In the genomic region with DNA sequence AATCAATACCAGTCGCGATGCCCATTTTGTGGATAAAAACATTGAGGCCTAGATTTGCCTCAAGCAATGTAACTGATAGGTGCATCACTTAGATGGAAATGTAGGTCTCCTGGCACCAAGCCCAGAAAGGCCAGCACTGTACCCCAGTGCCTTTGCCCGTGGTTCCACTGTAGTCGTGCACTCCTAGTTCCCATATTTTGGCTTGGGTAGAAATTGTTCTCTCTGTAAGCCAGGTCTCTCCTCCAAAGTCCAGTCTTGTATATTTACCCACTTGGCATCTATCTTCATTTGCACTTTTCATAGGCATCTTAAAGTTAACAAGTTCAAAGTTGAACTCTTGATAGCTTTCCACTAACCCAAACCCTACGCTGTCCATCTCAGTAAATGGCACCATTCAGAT, we compare ENCODE assay signal across 34 cellular contexts.
"Had no signal": no experiment of that assay in that cellular context is flagged by ENCODE, and none has a peak within 500 bp of the region (broad histone marks: within the 10 kb centered on the region; RNA-seq: fewer than 3 reads in every experiment).

No MANE protein-coding gene starts in this region.

- H3K4me3 Mint-ChIP-seq: activated CD4-positive, alpha-beta memory T cell treated with anti-CD3 and anti-CD28 coated beads for 36 hours; activated CD4-positive, alpha-beta T cell treated with anti-CD3 and anti-CD28 coated beads for 36 hours; activated CD4-positive, alpha-beta T cell treated with anti-CD3 and anti-CD28 coated beads, Interleukin-2, amount 10 ng/mL, durations not matched to agents 24 days and 14 days; activated CD8-positive, alpha-beta memory T cell treated with anti-CD3 and anti-CD28 coated beads, Interleukin-2, amount 10 ng/mL, durations not matched to agents 7 days and 5 days; activated CD8-positive, alpha-beta T cell treated with anti-CD3 and anti-CD28 coated beads, Interleukin-2, amount 10 ng/mL, durations not matched to agents 7 days and 5 days; activated naive CD8-positive, alpha-beta T cell; activated T-helper 1 cell treated with anti-CD3 and anti-CD28 coated beads, Interleukin-12 subunit alpha, Interleukin-12 subunit beta, Interleukin-2, Interleukin-4 antibody, amounts not matched to agents 30 ng/mL and 10 ng/mL and 1 ng/mL, durations not matched to agents 14 hours and 24 hours and 36 hours had no signal

- H3K9me3 ChIP-seq: colonic mucosa, esophagus squamous epithelium, gastroesophageal sphincter, heart right ventricle had no signal

- H3K4me1 Mint-ChIP-seq: activated CD4-positive, alpha-beta T cell treated with anti-CD3 and anti-CD28 coated beads for 36 hours; activated CD4-positive, alpha-beta T cell treated with anti-CD3 and anti-CD28 coated beads, Interleukin-2, amount 10 ng/mL, durations not matched to agents 24 days and 14 days; activated CD8-positive, alpha-beta memory T cell treated with anti-CD3 and anti-CD28 coated beads, Interleukin-2, amount 10 ng/mL, durations not matched to agents 7 days and 5 days had no signal

- H3K27me3 ChIP-seq: brain microvascular endothelial cell, colonic mucosa, esophagus squamous epithelium, gastroesophageal sphincter, heart right ventricle had no signal

- FAIRE-seq: astrocyte, bronchial epithelial cell, endometrium, endothelial cell of umbilical vein had no signal

- DNase-seq: activated CD4-positive, alpha-beta memory T cell treated with anti-CD3 and anti-CD28 coated beads for 36 hours; activated CD4-positive, alpha-beta T cell treated with anti-CD3 and anti-CD28 coated beads for 36 hours; activated CD4-positive, alpha-beta T cell treated with anti-CD3 and anti-CD28 coated beads, Interleukin-2, amount 10 ng/mL, durations not matched to agents 24 days and 14 days; activated CD4-positive, CD25-positive, alpha-beta regulatory T cell; activated CD4-positive, CD25-positive, alpha-beta regulatory T cell treated with anti-CD3 and anti-CD28 coated beads, Interleukin-2, amount 50 U/mL, for 72 hours; activated CD8-positive, alpha-beta memory T cell treated with anti-CD3 and anti-CD28 coated beads, Interleukin-2, amount 10 ng/mL, durations not matched to agents 7 days and 5 days; activated CD8-positive, alpha-beta memory T cell treated with anti-CD3 and anti-CD28 coated beads, Interleukin-2, amount 50 U/mL, for 4 hours; activated CD8-positive, alpha-beta T cell treated with anti-CD3 and anti-CD28 coated beads, Interleukin-2, amount 10 ng/mL, durations not matched to agents 7 days and 5 days; activated gamma-delta T cell treated with Interleukin-2 at 50 U/mL for 16 hours; activated naive CD4-positive, alpha-beta T cell treated with anti-CD3 and anti-CD28 coated beads, Interleukin-2, amount 50 U/mL, for 16 hours; activated naive CD4-positive, alpha-beta T cell treated with Interleukin-2 at 50 U/mL for 16 hours; activated T-cell treated with anti-CD3 and anti-CD28 coated beads, Interleukin-2, amount 50 U/mL, for 1 hour; activated T-cell treated with anti-CD3 and anti-CD28 coated beads, Interleukin-2, amount 50 U/mL, for 48 hours; amniotic stem cell; anterior cingulate cortex; brain microvascular endothelial cell; central memory CD4-positive, alpha-beta T cell; cerebellar nuclear complex; colonic mucosa; effector CD8-positive, alpha-beta T cell; esophagus squamous epithelium; foreskin melanocyte; heart right ventricle; T-helper 1 cell; T-helper 2 cell had no signal

- H3K36me3 ChIP-seq: brain microvascular endothelial cell, colonic mucosa, esophagus squamous epithelium, gastroesophageal sphincter, heart right ventricle had no signal

- H3K4me1 ChIP-seq: colonic mucosa had no signal

- H3K27ac Mint-ChIP-seq: activated CD4-positive, alpha-beta memory T cell treated with anti-CD3 and anti-CD28 coated beads for 36 hours; activated CD4-positive, alpha-beta T cell treated with anti-CD3 and anti-CD28 coated beads for 36 hours; activated CD4-positive, alpha-beta T cell treated with anti-CD3 and anti-CD28 coated beads, Interleukin-2, amount 10 ng/mL, durations not matched to agents 24 days and 14 days; activated CD8-positive, alpha-beta memory T cell treated with anti-CD3 and anti-CD28 coated beads, Interleukin-2, amount 10 ng/mL, durations not matched to agents 7 days and 5 days; activated CD8-positive, alpha-beta T cell treated with anti-CD3 and anti-CD28 coated beads, Interleukin-2, amount 10 ng/mL, durations not matched to agents 7 days and 5 days; activated naive CD8-positive, alpha-beta T cell; activated T-helper 1 cell treated with anti-CD3 and anti-CD28 coated beads, Interleukin-12 subunit alpha, Interleukin-12 subunit beta, Interleukin-2, Interleukin-4 antibody, amounts not matched to agents 30 ng/mL and 10 ng/mL and 1 ng/mL, durations not matched to agents 14 hours and 24 hours and 36 hours; activated T-helper 2 cell treated with anti-CD3 and anti-CD28 coated beads, Interferon-gamma antibody, Interleukin-2, Interleukin-4, amounts not matched to agents 10 μg/mL and 5 μg/mL and 100 μg/mL, durations not matched to agents 14 hours and 24 hours and 36 hours had no signal

- H3K27ac ChIP-seq: brain microvascular endothelial cell, colonic mucosa, epithelial cell of prostate, esophagus squamous epithelium, gastroesophageal sphincter, heart right ventricle had no signal

- H3K36me3 Mint-ChIP-seq: activated CD4-positive, alpha-beta memory T cell treated with anti-CD3 and anti-CD28 coated beads for 36 hours; activated CD8-positive, alpha-beta memory T cell treated with anti-CD3 and anti-CD28 coated beads, Interleukin-2, amount 10 ng/mL, durations not matched to agents 7 days and 5 days; activated naive CD8-positive, alpha-beta T cell had no signal

- ATAC-seq: activated CD4-positive, alpha-beta T cell treated with anti-CD3 and anti-CD28 coated beads for 36 hours; activated CD8-positive, alpha-beta memory T cell treated with anti-CD3 and anti-CD28 coated beads, Interleukin-2, amount 10 ng/mL, durations not matched to agents 7 days and 5 days; activated CD8-positive, alpha-beta T cell treated with anti-CD3 and anti-CD28 coated beads, Interleukin-2, amount 10 ng/mL, durations not matched to agents 7 days and 5 days; gastroesophageal sphincter; heart right ventricle had no signal

- H3K9me3 Mint-ChIP-seq: activated CD4-positive, alpha-beta memory T cell treated with anti-CD3 and anti-CD28 coated beads for 36 hours; activated CD4-positive, alpha-beta T cell treated with anti-CD3 and anti-CD28 coated beads, Interleukin-2, amount 10 ng/mL, durations not matched to agents 24 days and 14 days; activated T-helper 1 cell treated with anti-CD3 and anti-CD28 coated beads, Interleukin-12 subunit alpha, Interleukin-12 subunit beta, Interleukin-2, Interleukin-4 antibody, amounts not matched to agents 30 ng/mL and 10 ng/mL and 1 ng/mL, durations not matched to agents 14 hours and 24 hours and 36 hours; activated T-helper 2 cell treated with anti-CD3 and anti-CD28 coated beads, Interferon-gamma antibody, Interleukin-2, Interleukin-4, amounts not matched to agents 10 μg/mL and 5 μg/mL and 100 μg/mL, durations not matched to agents 14 hours and 24 hours and 36 hours had no signal

- H3K4me3 ChIP-seq: colonic mucosa, esophagus squamous epithelium, gastroesophageal sphincter, heart right ventricle had no signal

- H3K27me3 Mint-ChIP-seq: activated CD4-positive, alpha-beta T cell treated with anti-CD3 and anti-CD28 coated beads, Interleukin-2, amount 10 ng/mL, durations not matched to agents 24 days and 14 days had no signal
